Comparison of ENCODE assay signal across 14 cellular contexts in the genomic region with DNA sequence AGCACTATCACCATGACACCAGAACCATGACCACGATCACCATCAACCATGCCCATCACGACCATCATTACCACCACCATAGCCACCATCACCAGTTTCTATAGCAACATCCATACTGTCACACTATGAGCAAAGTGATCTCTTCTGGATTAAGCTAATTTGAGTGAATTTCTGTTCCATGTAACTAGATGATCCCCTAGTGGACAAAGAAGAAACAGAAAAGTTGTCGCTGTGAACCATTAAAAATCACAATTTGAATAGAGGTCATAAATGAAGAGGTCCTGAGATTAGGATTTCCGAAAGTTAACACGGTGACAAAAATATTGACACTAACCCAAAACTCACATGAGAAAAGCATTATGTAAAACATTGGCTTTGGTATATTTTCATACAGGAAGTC.
DNase-seq lines count a peak whose midpoint lies in the region; ATAC-seq, FAIRE-seq and TF ChIP-seq lines count a peak whose summit lies in the region.
"Had no signal": no experiment of that assay in that cellular context is flagged by ENCODE, and none has a peak within 500 bp of the region (broad histone marks: within the 10 kb centered on the region; RNA-seq: fewer than 3 reads in every experiment).

No MANE protein-coding gene starts in this region.

- no peaks in the 10 kb centered on the region for H3K36me3 Mint-ChIP-seq in natural killer cell treated with Interleukin-12 subunit alpha and Interleukin-12 subunit beta and Interleukin-15 and Interleukin-18, amount 100 ng/mL, for 72 hours
- H3K36me3 Mint-ChIP-seq: natural killer cell had no signal

- H3K27ac Mint-ChIP-seq in natural killer cell treated with Interleukin-12 subunit alpha and Interleukin-12 subunit beta and Interleukin-15 and Interleukin-18, amount 100 ng/mL, for 72 hours = no peak overlapping the region
- H3K27ac Mint-ChIP-seq: natural killer cell had no signal

- no peak for ATAC-seq in natural killer cell treated with Interleukin-12 subunit alpha and Interleukin-12 subunit beta and Interleukin-15 and Interleukin-18, amount 100 ng/mL, for 72 hours
- ATAC-seq: left colon, natural killer cell had no signal

- no peaks in the 10 kb centered on the region for H3K9me3 Mint-ChIP-seq in natural killer cell treated with Interleukin-12 subunit alpha and Interleukin-12 subunit beta and Interleukin-15 and Interleukin-18, amount 100 ng/mL, for 72 hours
- H3K9me3 Mint-ChIP-seq: natural killer cell had no signal

- TF ChIP-seq POLR2A in GM12892 (IDR thresholded peaks at IDR 0.05; ENCODE audit: low read depth, low read length) = no peak
- no peak for TF ChIP-seq POLR2A in NB4 (IDR thresholded peaks at IDR 0.05; ENCODE audit: extremely low read depth, insufficient read length)
- no peak for TF ChIP-seq POLR2A in lower leg skin (IDR thresholded peaks at IDR 0.05)

- no peak for DNase-seq in GM12892 (ENCODE audit: insufficient read length)
- no peak for DNase-seq in NB4 (ENCODE audit: low read depth)
- DNase-seq in epithelial cell of proximal tubule (ENCODE audit: low read depth) = no peak
- peak; percentile 15 for DNase-seq in superior temporal gyrus (ENCODE audit: extremely low spot score)
- no peak for DNase-seq in natural killer cell treated with Interleukin-12 subunit alpha and Interleukin-12 subunit beta and Interleukin-15 and Interleukin-18, amount 100 ng/mL, for 72 hours (ENCODE audit: low spot score)
- DNase-seq in lower leg skin (ENCODE audit: low spot score in 2 of 2) = no peak
- DNase-seq in putamen (ENCODE audit: low spot score) = no peak
- DNase-seq: effector memory CD4-positive, alpha-beta T cell; left colon; natural killer cell; NCI-H1694 treated with DMSO at 0.1 percent for 48 hours; NCI-H526 treated with DMSO at 0.1 percent for 48 hours; SJCRH30; stomach had no signal

- peaks cover 0 to 5% of the 10 kb centered on the region in 2 donors for H3K4me1 Mint-ChIP-seq in natural killer cell treated with Interleukin-12 subunit alpha and Interleukin-12 subunit beta and Interleukin-15 and Interleukin-18, amount 100 ng/mL, for 72 hours (ENCODE audit: low read depth in 2 of 2)
- H3K4me1 Mint-ChIP-seq: natural killer cell had no signal

- 66 to 81% methylated on average over 5 of the region's 5 CpGs for WGBS in lower leg skin, 2 donors

- H3K4me3 ChIP-seq in NB4 (ENCODE audit: low read depth, low read length) (no peak overlapping the region), epithelial cell of proximal tubule (ENCODE audit: low read depth, low read length) (no peak overlapping the region), lower leg skin (ENCODE audit: low read depth, poor library complexity, severe bottlenecking) (no peak overlapping the region)
- H3K4me3 ChIP-seq: SJCRH30, stomach had no signal

- peak; percentile 27 for FAIRE-seq in GM12892 (lab: Jason Lieb, UNC)

- TF ChIP-seq CTCF in NB4 (IDR thresholded peaks at IDR 0.05; ENCODE audit: low read depth, low read length) = peak; percentile 37
- TF ChIP-seq CTCF in epithelial cell of proximal tubule (conservative IDR thresholded peaks at IDR 0.05; ENCODE audit: low read depth, low read length) = peak; percentile 40
- TF ChIP-seq CTCF in lower leg skin (IDR thresholded peaks at IDR 0.05) = no peak

- no peak overlapping the region for H3K4me3 Mint-ChIP-seq in natural killer cell treated with Interleukin-12 subunit alpha and Interleukin-12 subunit beta and Interleukin-15 and Interleukin-18, amount 100 ng/mL, for 72 hours
- H3K4me3 Mint-ChIP-seq: natural killer cell had no signal

- intact Hi-C loops in lower leg skin (cut with DNase I; ENCODE audit: low total_unique reads) = no loop called here

- peaks cover 16 to 38% of the 10 kb centered on the region in 2 donors for H3K27me3 Mint-ChIP-seq in natural killer cell treated with Interleukin-12 subunit alpha and Interleukin-12 subunit beta and Interleukin-15 and Interleukin-18, amount 100 ng/mL, for 72 hours

Comparison
In these comparisons a context has a peak if more than half of its experiments do, and no peak if none do; other contexts are left out.
1. CTCF ChIP-seq: peak in NB4 (single experiment) and epithelial cell of proximal tubule (single experiment); none in lower leg skin (0 of 3).